In genomic region chrX:134377537-134377936, GRCh38 we compare ENCODE assay signal across 8 cellular contexts. TPM values are rescaled to one million over a fixed set of nuclear protein-coding genes. Genes with fewer than 3 reads are reported as not detected.
DNase-seq lines count a peak whose midpoint lies in the region; ATAC-seq and TF ChIP-seq lines count a peak whose summit lies in the region.

No MANE protein-coding gene starts in this region.

- no peaks in the 10 kb centered on the region for H3K9me2 ChIP-seq in SU-DHL-6 (replicated peaks; ENCODE audit: insufficient read depth, low read length)

- H3K4me2 ChIP-seq in SU-DHL-6 (ENCODE audit: low read depth, low read length, poor library complexity, severe bottlenecking): peak overlapping the region; percentile 83

- no peak overlapping the region for H3K9ac ChIP-seq in SU-DHL-6 (ENCODE audit: low read length)

- in situ Hi-C loops in KBM-7 (cut with MboI; ENCODE audit: low pct_unique_long_range_greater_than_20kb, low sequenced_read_pairs): no loop called here

- no peaks in the 10 kb centered on the region for H3K9me3 ChIP-seq in SU-DHL-6 (ENCODE audit: insufficient read depth, low read length)

- no peak for TF ChIP-seq CTCF in SU-DHL-6 (IDR thresholded peaks at IDR 0.05; ENCODE audit: insufficient read depth, low read length, poor library complexity, severe bottlenecking)
- TF ChIP-seq CTCF in fibroblast of villous mesenchyme (IDR thresholded peaks at IDR 0.05; ENCODE audit: insufficient read depth, low read depth, low read length): peak; percentile 47

- H3K4me3 ChIP-seq in SU-DHL-6 (ENCODE audit: insufficient read depth, low read length, poor library complexity, severe bottlenecking): no peak overlapping the region
- no peak overlapping the region for H3K4me3 ChIP-seq in fibroblast of villous mesenchyme (ENCODE audit: low read depth, low read length)

- peaks cover 56% of the 10 kb centered on the region for H3K79me2 ChIP-seq in SU-DHL-6 (ENCODE audit: insufficient read depth, low read length)

- DNase-seq in Ammon's horn (ENCODE audit: low spot score) (peak; percentile 33), KBM-7 (peak; percentile 52), fibroblast of villous mesenchyme (ENCODE audit: low read depth) (peak; percentile 46), GOT3 (lab: John Stamatoyannopoulos, UW) (no peak), ecto neural progenitor cell (ENCODE audit: low spot score) (no peak)

- H3K36me3 ChIP-seq in SU-DHL-6 (ENCODE audit: low read length): peaks cover 9% of the 10 kb centered on the region; the same call in 1 of the 2 replicates

- no peaks in the 10 kb centered on the region for H3K27me3 ChIP-seq in SU-DHL-6 (ENCODE audit: low read length)

- no peak overlapping the region for H2AFZ ChIP-seq in SU-DHL-6 (ENCODE audit: low read depth, low read length, severe bottlenecking)

- peaks cover 6% of the 10 kb centered on the region for H3F3A ChIP-seq in SU-DHL-6 (ENCODE audit: insufficient read depth)

- peak overlapping the region; percentile 98; the same call in 1 of the 2 replicates for H3K27ac ChIP-seq in SU-DHL-6 (ENCODE audit: low read depth, low read length)

- no peaks in the 10 kb centered on the region for H4K20me1 ChIP-seq in SU-DHL-6 (ENCODE audit: low read depth, low read length)

- ATAC-seq in GM18858 (IDR thresholded peaks at IDR 0.05; ENCODE audit: unreplicated experiment) (peak; percentile 35), HG02840 (IDR thresholded peaks at IDR 0.05; ENCODE audit: low FRiP score, unreplicated experiment) (no peak)

RNA-seq across cellular contexts. Expression of gene PHF6, which starts 4.4 kb away (rescaled TPM):
- 19.3 and 31.1 TPM in 2 replicates for total RNA-seq in fibroblast of villous mesenchyme

Comparison
In these comparisons a context has a peak if more than half of its experiments do, and no peak if none do; other contexts are left out.
1. DNase-seq: peak in Ammon's horn (single experiment), KBM-7 (single experiment) and fibroblast of villous mesenchyme (single experiment); none in GOT3 (single experiment) and ecto neural progenitor cell (single experiment).